In genomic region chr1:163130250-163130856, GRCh38 we compare ENCODE assay signal across 20 cellular contexts.
DNase-seq lines count a peak whose midpoint lies in the region; ATAC-seq and TF ChIP-seq lines count a peak whose summit lies in the region.
"Had no signal": no experiment of that assay in that cellular context is flagged by ENCODE, and none has a peak within 500 bp of the region (broad histone marks: within the 10 kb centered on the region; RNA-seq: fewer than 3 reads in every experiment).

No MANE protein-coding gene starts in this region.

- peak overlapping the region in 2 of 3 experiments; percentile 25 to 35 for H3K27ac Mint-ChIP-seq in nephron
- H3K27ac Mint-ChIP-seq: CD4-positive, alpha-beta memory T cell had no signal

- peaks cover 2% of the 10 kb centered on the region for H3K9me3 Mint-ChIP-seq in nephron

- H3K27me3 ChIP-seq in adipocyte (replicated peaks; ENCODE audit: control insufficient read depth, insufficient read depth, low read length), result no peaks in the 10 kb centered on the region
- H3K27me3 ChIP-seq in fibroblast of lung (ENCODE audit: control insufficient read depth, insufficient read depth, low read length), result no peaks in the 10 kb centered on the region
- H3K27me3 ChIP-seq in thoracic aorta (replicated peaks; ENCODE audit: insufficient read depth), result no peaks in the 10 kb centered on the region
- H3K27me3 ChIP-seq: BLaER1, SJCRH30 had no signal

- no peaks in the 10 kb centered on the region for H3K36me3 Mint-ChIP-seq in nephron (ENCODE audit: low read depth)
- H3K36me3 Mint-ChIP-seq: CD4-positive, alpha-beta memory T cell had no signal

- ATAC-seq in thoracic aorta (ENCODE audit: insufficient number of reproducible peaks, low FRiP score, low read depth) (no peak), HG03432 (IDR thresholded peaks at IDR 0.05; ENCODE audit: unreplicated experiment) (no peak), HG03571 (IDR thresholded peaks at IDR 0.05; ENCODE audit: unreplicated experiment) (no peak), HG02623 (IDR thresholded peaks at IDR 0.05; ENCODE audit: unreplicated experiment) (no peak)

- no peaks in the 10 kb centered on the region for H4K20me1 ChIP-seq in fibroblast of lung (ENCODE audit: control insufficient read depth, extremely low read depth, insufficient read depth, low read length)
- H4K20me1 ChIP-seq: BLaER1 had no signal

- no peak overlapping the region for H3K4me2 ChIP-seq in fibroblast of lung (ENCODE audit: extremely low read depth, insufficient read depth, low read length)
- H3K4me2 ChIP-seq: BLaER1 had no signal

- peaks cover 25% of the 10 kb centered on the region for H3K4me1 Mint-ChIP-seq in nephron
- H3K4me1 Mint-ChIP-seq: CD4-positive, alpha-beta memory T cell had no signal

- no peaks in the 10 kb centered on the region for H3K79me2 ChIP-seq in fibroblast of lung (ENCODE audit: control insufficient read depth, insufficient read depth, low read length)

- H3K9me3 ChIP-seq in adipocyte (ENCODE audit: control insufficient read depth, low read length), result no peaks in the 10 kb centered on the region
- no peaks in the 10 kb centered on the region for H3K9me3 ChIP-seq in fibroblast of lung (ENCODE audit: control insufficient read depth, insufficient read depth, low read depth, low read length)
- no peaks in the 10 kb centered on the region for H3K9me3 ChIP-seq in thoracic aorta
- H3K9me3 ChIP-seq: BLaER1, Caco-2, HAP-1, SJCRH30 had no signal

- H3K27ac ChIP-seq in fibroblast of lung (ENCODE audit: insufficient read depth, low read length) (no peak overlapping the region), thoracic aorta (peak overlapping the region; percentile 43 to 44)
- H3K27ac ChIP-seq: BLaER1, GM23248, SJCRH30 had no signal

- H3K36me3 ChIP-seq in adipocyte (ENCODE audit: control insufficient read depth, insufficient read depth, low read length, severe bottlenecking), result no peaks in the 10 kb centered on the region
- no peaks in the 10 kb centered on the region for H3K36me3 ChIP-seq in fibroblast of lung (ENCODE audit: control insufficient read depth, insufficient read depth, low read length)
- no peaks in the 10 kb centered on the region for H3K36me3 ChIP-seq in thoracic aorta
- H3K36me3 ChIP-seq: BLaER1, HAP-1, SJCRH30 had no signal

- no peak overlapping the region for H2AFZ ChIP-seq in fibroblast of lung (ENCODE audit: low read length)
- H2AFZ ChIP-seq: GM23248 had no signal

- H3K4me3 ChIP-seq in adipocyte (ENCODE audit: low read length) (no peak overlapping the region), fibroblast of lung (replicated peaks in 1 of 4; ENCODE audit: control extremely low read depth in 1 of 4, insufficient read depth in 1 of 4, low read depth in 3 of 4, low read length in 4 of 4) (no peak overlapping the region), thoracic aorta (no peak overlapping the region)
- H3K4me3 ChIP-seq: BLaER1, GM23248, HAP-1, SJCRH30 had no signal

- H3K27me3 Mint-ChIP-seq in nephron (ENCODE audit: low read depth), result no peaks in the 10 kb centered on the region

- no peak overlapping the region for H3K4me3 Mint-ChIP-seq in nephron
- H3K4me3 Mint-ChIP-seq: CD4-positive, alpha-beta memory T cell had no signal

- H3K9ac ChIP-seq in adipocyte (ENCODE audit: low read length) (no peak overlapping the region), fibroblast of lung (ENCODE audit: insufficient read depth, low read length) (no peak overlapping the region)
- H3K9ac ChIP-seq: BLaER1, GM23248 had no signal

- H3K4me1 ChIP-seq in adipocyte (ENCODE audit: control insufficient read depth, insufficient read depth, low read length), result no peaks in the 10 kb centered on the region
- no peaks in the 10 kb centered on the region for H3K4me1 ChIP-seq in fibroblast of lung (ENCODE audit: control insufficient read depth, extremely low read depth, insufficient read depth, low read length)
- peaks cover 16 to 55% of the 10 kb centered on the region in 2 donors for H3K4me1 ChIP-seq in thoracic aorta (ENCODE audit: control insufficient read depth in 1 of 2, low read depth in 2 of 2)
- H3K4me1 ChIP-seq: BLaER1, Caco-2, SJCRH30 had no signal

- DNase-seq in adipocyte (ENCODE audit: low read depth) (peak; percentile 34), fibroblast of lung (ENCODE audit: low read depth in 2 of 2) (peak; percentile 23 to 34), thoracic aorta (ENCODE audit: low spot score) (no peak)
- DNase-seq: ACHN; Caco-2; CD4-positive, alpha-beta memory T cell; DMS 273 treated with DMSO at 0.1 percent for 48 hours; GM23248; MV-4-11; NCI-H1694 treated with DMSO at 0.1 percent for 48 hours; NCI-H446; NCI-H526; OCI-M1 had no signal

- TF ChIP-seq CTCF in fibroblast of lung (conservative IDR thresholded peaks at IDR 0.05 in 1 of 2, IDR thresholded peaks at IDR 0.05 in 1 of 2; ENCODE audit: low read depth in 1 of 2, low read length in 2 of 2), result no peak
- no peak for TF ChIP-seq CTCF in nephron (IDR thresholded peaks at IDR 0.05; ENCODE audit: unreplicated experiment in 3 of 3)
- TF ChIP-seq CTCF in thoracic aorta (IDR thresholded peaks at IDR 0.05), result no peak
